Comparison of ENCODE assay signal across 32 cellular contexts in genomic region chr20:2026514-2026913, GRCh38. TPM values are rescaled to one million over a fixed set of nuclear protein-coding genes. Genes with fewer than 3 reads are reported as not detected.
"Had no signal": no experiment of that assay in that cellular context is flagged by ENCODE, and none has a peak within 500 bp of the region (broad histone marks: within the 10 kb centered on the region; RNA-seq: fewer than 3 reads in every experiment).

No MANE protein-coding gene starts in this region.

- H3K27ac ChIP-seq: neutrophil, pancreas, prostate gland, right atrium auricular region, skin epidermis, stomach, thoracic aorta, thyroid gland, tibial nerve, upper lobe of left lung, vagina had no signal

- H3K4me1 ChIP-seq: pancreas, prostate gland, right atrium auricular region, stomach, thyroid gland, tibial nerve, upper lobe of left lung, vagina had no signal

- ATAC-seq: naive thymus-derived CD8-positive, alpha-beta T cell; natural killer cell treated with Interleukin-12 subunit alpha and Interleukin-12 subunit beta and Interleukin-15 and Interleukin-18, amount 100 ng/mL, for 72 hours; pancreas; sciatic nerve; stimulated activated effector memory CD8-positive, alpha-beta T cell treated with anti-CD3 and anti-CD28 coated beads, Interleukin-12 subunit alpha, Interleukin-12 subunit beta, amount 100 ng/mL, for 72 hours; stimulated activated naive B cell treated with anti-CD40 and anti-IgM and Interleukin-4, amounts not matched to agents 10 μg/mL and 1 μg/mL and 100 μg/mL, for 72 hours had no signal

- H3K27me3 ChIP-seq: right atrium auricular region, thyroid gland, upper lobe of left lung, vagina had no signal

- H3K36me3 ChIP-seq: neutrophil, pancreas, prostate gland, right atrium auricular region, stomach, thoracic aorta, thyroid gland, tibial nerve, upper lobe of left lung, vagina had no signal

- H3K9me3 ChIP-seq: neutrophil, pancreas, prostate gland, right atrium auricular region, thoracic aorta, thyroid gland, vagina had no signal

- DNase-seq: naive thymus-derived CD8-positive, alpha-beta T cell; nephron progenitor cell; nucleus accumbens; pancreas; retina; stimulated activated CD4-positive, alpha-beta T cell treated with anti-CD3 and anti-CD28 coated beads, Interleukin-15, amount 100 ng/mL, for 24 hours; stimulated activated CD4-positive, alpha-beta T cell treated with anti-CD3 and anti-CD28 coated beads, Interleukin-2, amount 100 ng/mL, for 24 hours; stimulated activated CD4-positive, alpha-beta T cell treated with anti-CD3 and anti-CD28 coated beads, Interleukin-2, amount 100 ng/mL, for 48 hours; stimulated activated CD4-positive, alpha-beta T cell treated with anti-CD3 and anti-CD28 coated beads, Interleukin-4, amount 100 ng/mL, for 24 hours; stimulated activated naive B cell treated with anti-CD40 and anti-IgM and Interleukin-4, amounts not matched to agents 10 μg/mL and 1 μg/mL and 100 μg/mL, for 72 hours; stimulated activated naive CD4-positive, alpha-beta T cell treated with Interleukin-2 at 50 U/mL for 16 hours; stomach; thyroid gland; trophoblast cell had no signal

- H3K4me3 ChIP-seq: pancreas, prostate gland, right atrium auricular region, skin epidermis, smooth muscle cell, stomach, thoracic aorta, thyroid gland, tibial nerve, upper lobe of left lung, vagina had no signal

RNA-seq across cellular contexts. Expression of gene PDYN, which starts 32.7 kb away (rescaled TPM):
- total RNA-seq: naive thymus-derived CD8-positive, alpha-beta T cell; natural killer cell treated with Interleukin-12 subunit alpha and Interleukin-12 subunit beta and Interleukin-15 and Interleukin-18, amount 100 ng/mL, for 72 hours; omental fat pad; osteocyte; pancreas; posterior vena cava; pulmonary artery endothelial cell; right atrium auricular region; sciatic nerve; smooth muscle cell; stomach; subcutaneous adipose tissue; thoracic aorta; thyroid gland; tibial nerve; upper lobe of left lung; ureter; vagina had no signal
- polyA plus RNA-seq: naive thymus-derived CD8-positive, alpha-beta T cell; pancreas; smooth muscle cell; stomach had no signal
